27 cellular contexts compared by ENCODE assay signal in genomic region chr7:134062460-134062859, GRCh38.
"Had no signal": no experiment of that assay in that cellular context is flagged by ENCODE, and none has a peak within 500 bp of the region (broad histone marks: within the 10 kb centered on the region; RNA-seq: fewer than 3 reads in every experiment).

No MANE protein-coding gene starts in this region.

- ATAC-seq: foreskin keratinocyte; left lobe of liver; lower lobe of right lung; naive thymus-derived CD8-positive, alpha-beta T cell; sciatic nerve; stimulated activated effector memory CD8-positive, alpha-beta T cell treated with anti-CD3 and anti-CD28 coated beads, Interleukin-12 subunit alpha, Interleukin-12 subunit beta, amount 100 ng/mL, for 72 hours; upper lobe of right lung had no signal

- FAIRE-seq: endothelial cell of umbilical vein, keratinocyte had no signal

- H3K4me3 ChIP-seq: coronary artery, esophagus muscularis mucosa, lower lobe of right lung, ovary, smooth muscle cell, stomach, thoracic aorta, transverse colon, upper lobe of right lung, uterus had no signal

- H3K27me3 ChIP-seq: esophagus muscularis mucosa, foreskin keratinocyte, ovary, stomach, transverse colon, upper lobe of right lung, uterus had no signal

- H3K9me3 Mint-ChIP-seq: nephron progenitor cell; stimulated activated effector memory CD8-positive, alpha-beta T cell treated with anti-CD3 and anti-CD28 coated beads, Interleukin-12 subunit alpha, Interleukin-12 subunit beta, amount 100 ng/mL, for 72 hours had no signal

- H3K27me3 Mint-ChIP-seq: naive thymus-derived CD8-positive, alpha-beta T cell had no signal

- H3K4me3 Mint-ChIP-seq: naive thymus-derived CD8-positive, alpha-beta T cell; nephron progenitor cell; stimulated activated effector memory CD8-positive, alpha-beta T cell treated with anti-CD3 and anti-CD28 coated beads, Interleukin-12 subunit alpha, Interleukin-12 subunit beta, amount 100 ng/mL, for 72 hours had no signal

- H3K36me3 ChIP-seq: ovary, thoracic aorta, transverse colon, upper lobe of right lung, uterus had no signal

- H3K27ac ChIP-seq: coronary artery, esophagus muscularis mucosa, foreskin keratinocyte, lower lobe of right lung, ovary, stomach, thoracic aorta, transverse colon, upper lobe of right lung, uterus had no signal

- H3K4me1 ChIP-seq: esophagus muscularis mucosa, foreskin keratinocyte, lower lobe of right lung, stomach, transverse colon, upper lobe of right lung, uterus had no signal

- DNase-seq: dermis blood vessel endothelial cell; effector memory CD4-positive, alpha-beta T cell; foreskin keratinocyte; glutamatergic neuron; lower lobe of right lung; naive thymus-derived CD8-positive, alpha-beta T cell; nephron progenitor cell; nucleus accumbens; ovary; retina; stimulated activated CD4-positive, alpha-beta T cell treated with anti-CD3 and anti-CD28 coated beads, Interleukin-12 subunit alpha, Interleukin-12 subunit beta, amount 100 ng/mL, for 4 hours; stimulated activated CD4-positive, alpha-beta T cell treated with anti-CD3 and anti-CD28 coated beads, Interleukin-1b, Interleukin-23, amount 100 ng/mL, for 48 hours; stimulated activated CD4-positive, alpha-beta T cell treated with anti-CD3 and anti-CD28 coated beads, Interleukin-4, amount 100 ng/mL, for 1 hour; stimulated activated naive CD4-positive, alpha-beta T cell treated with Interleukin-2 at 50 U/mL for 16 hours; stomach; transverse colon; upper lobe of right lung; uterus had no signal

- H3K27ac Mint-ChIP-seq: naive thymus-derived CD8-positive, alpha-beta T cell; nephron progenitor cell; stimulated activated effector memory CD8-positive, alpha-beta T cell treated with anti-CD3 and anti-CD28 coated beads, Interleukin-12 subunit alpha, Interleukin-12 subunit beta, amount 100 ng/mL, for 72 hours had no signal

- H3K9me3 ChIP-seq: esophagus muscularis mucosa, lower lobe of right lung, ovary, stomach, thoracic aorta, transverse colon, upper lobe of right lung, uterus had no signal

- H3K36me3 Mint-ChIP-seq: stimulated activated effector memory CD8-positive, alpha-beta T cell treated with anti-CD3 and anti-CD28 coated beads, Interleukin-12 subunit alpha, Interleukin-12 subunit beta, amount 100 ng/mL, for 72 hours had no signal

- H3K4me1 Mint-ChIP-seq: nephron progenitor cell; stimulated activated effector memory CD8-positive, alpha-beta T cell treated with anti-CD3 and anti-CD28 coated beads, Interleukin-12 subunit alpha, Interleukin-12 subunit beta, amount 100 ng/mL, for 72 hours had no signal
